9 cellular contexts compared by ENCODE assay signal in the genomic region with DNA sequence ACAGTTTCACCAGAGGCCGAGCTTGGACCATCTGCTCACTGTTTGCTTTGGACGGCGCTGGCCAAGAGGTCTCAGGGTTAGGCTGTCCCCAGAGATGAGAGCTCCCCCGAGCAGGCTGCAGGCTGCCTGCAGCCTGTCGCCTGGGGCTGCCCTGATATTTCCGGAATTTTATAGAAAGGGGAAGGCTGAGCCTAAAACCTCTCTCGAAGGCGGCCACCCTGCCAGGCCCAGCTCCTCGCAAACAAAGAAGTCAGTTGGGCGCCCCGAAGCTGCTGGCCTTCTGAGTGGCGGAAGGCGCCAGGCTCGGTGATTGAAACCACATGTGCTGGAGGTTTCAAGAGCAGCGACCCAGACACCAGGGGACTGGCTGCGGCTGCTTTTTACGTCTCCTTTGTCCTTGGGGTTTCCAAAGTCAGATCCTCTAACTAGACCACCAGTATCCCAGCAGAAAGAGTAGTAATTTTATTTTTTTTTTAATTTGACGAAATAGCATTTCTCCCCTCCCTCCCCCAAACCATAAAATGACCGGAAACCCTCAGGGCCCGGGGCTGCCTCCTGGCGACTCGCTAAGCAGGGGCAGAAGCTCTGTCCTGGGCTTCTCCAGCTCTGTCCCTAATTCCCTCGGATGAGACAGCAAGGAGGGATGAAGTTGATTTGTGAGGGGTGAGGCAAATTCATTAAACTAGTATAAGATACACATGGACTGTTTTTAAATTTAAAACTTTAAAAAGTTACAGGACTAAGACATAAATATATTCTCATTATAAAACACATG. TPM values are rescaled to one million over a fixed set of nuclear protein-coding genes. Genes with fewer than 3 reads are reported as not detected.
DNase-seq lines count a peak whose midpoint lies in the region; ATAC-seq and TF ChIP-seq lines count a peak whose summit lies in the region.
"Had no signal": no experiment of that assay in that cellular context is flagged by ENCODE, and none has a peak within 500 bp of the region (broad histone marks: within the 10 kb centered on the region; RNA-seq: fewer than 3 reads in every experiment).

No MANE protein-coding gene starts in this region.

- H3K27ac ChIP-seq in ACC112 (ENCODE audit: low read depth, low read length): peak overlapping the region; percentile 88

- H3K4me3 ChIP-seq in ACC112 (ENCODE audit: low read depth, low read length): peak overlapping the region; percentile 55
- H3K4me3 ChIP-seq in mucosa of descending colon: no peak overlapping the region

- H3K36me3 ChIP-seq in ACC112 (ENCODE audit: insufficient read depth, low read length) (peaks cover 13% of the 10 kb centered on the region; the same call in 1 of the 2 replicates), mucosa of descending colon (ENCODE audit: low read depth) (no peaks in the 10 kb centered on the region)

- H3K9me3 ChIP-seq in mucosa of descending colon: no peaks in the 10 kb centered on the region

- DNase-seq in MV-4-11 (lab: John Stamatoyannopoulos, UW) (peak; percentile 50), endothelial cell (ENCODE audit: low spot score) (peak; percentile 27), mucosa of descending colon (peak; percentile 52 to 76 (median 53)), NCI-H1105 (lab: John Stamatoyannopoulos, UW) (no peak)

- peaks cover 29% of the 10 kb centered on the region for H3K4me1 ChIP-seq in ACC112 (ENCODE audit: control insufficient read depth, insufficient read depth, low read length, unreplicated experiment)
- no peaks in the 10 kb centered on the region for H3K4me1 ChIP-seq in mucosa of descending colon (ENCODE audit: low read depth)

- no peaks in the 10 kb centered on the region for H3K27me3 ChIP-seq in ACC112 (ENCODE audit: insufficient read depth, low read length)

- H3K79me2 ChIP-seq in ACC112 (ENCODE audit: control insufficient read depth, insufficient read depth, low read length, unreplicated experiment): peaks cover 32% of the 10 kb centered on the region

- peak overlapping the region; percentile 52 for H3K27ac Mint-ChIP-seq in endothelial cell (ENCODE audit: unreplicated experiment)
- H3K27ac Mint-ChIP-seq: T-helper 1 cell treated with Interleukin-12 subunit alpha and Interleukin-12 subunit beta and Interleukin-4 antibody, amounts not matched to agents 30 μg/mL and 1 μg/mL, for 36 hours had no signal

- no peaks in the 10 kb centered on the region for H3K27me3 Mint-ChIP-seq in endothelial cell (ENCODE audit: unreplicated experiment)

- peak overlapping the region; percentile 15 for H2AFZ ChIP-seq in ACC112 (ENCODE audit: low read length, unreplicated experiment)

- no peak for TF ChIP-seq CTCF in endothelial cell (IDR thresholded peaks at IDR 0.05; ENCODE audit: unreplicated experiment)
- no peak for TF ChIP-seq CTCF in mucosa of descending colon (IDR thresholded peaks at IDR 0.05)

- no peaks in the 10 kb centered on the region for H3K9me3 Mint-ChIP-seq in endothelial cell (ENCODE audit: unreplicated experiment)
- H3K9me3 Mint-ChIP-seq: T-helper 1 cell treated with Interleukin-12 subunit alpha and Interleukin-12 subunit beta and Interleukin-4 antibody, amounts not matched to agents 30 μg/mL and 1 μg/mL, for 36 hours had no signal

- ATAC-seq in mucosa of descending colon (peak; percentile 49), HG03039 (IDR thresholded peaks at IDR 0.05; ENCODE audit: unreplicated experiment) (no peak), GM18517 (IDR thresholded peaks at IDR 0.05; ENCODE audit: unreplicated experiment) (no peak)
- ATAC-seq in activated CD4-positive, CD25-positive, alpha-beta regulatory T cell treated with anti-CD3 and anti-CD28 coated beads, Interleukin-2, amount 50 U/mL, for 24 hours: no peak

- H3K36me3 Mint-ChIP-seq in endothelial cell (ENCODE audit: low read depth, unreplicated experiment): no peaks in the 10 kb centered on the region

- no peaks in the 10 kb centered on the region for H3K4me1 Mint-ChIP-seq in endothelial cell (ENCODE audit: unreplicated experiment)

- no peak overlapping the region for H3K4me3 Mint-ChIP-seq in endothelial cell (ENCODE audit: unreplicated experiment)
- H3K4me3 Mint-ChIP-seq: T-helper 1 cell treated with Interleukin-12 subunit alpha and Interleukin-12 subunit beta and Interleukin-4 antibody, amounts not matched to agents 30 μg/mL and 1 μg/mL, for 36 hours had no signal

- intact Hi-C loops in mucosa of descending colon (cut with DNase I, micrococcal nuclease): no loop called here

RNA-seq across cellular contexts. Expression of gene CLMP, which starts 57.4 kb away (rescaled TPM):
- total RNA-seq in endothelial cell (ENCODE audit: unreplicated experiment) (5.5 TPM), mucosa of descending colon (10 to 100 TPM in 2 of 3 donors, 1 to 10 TPM in 1; 4.7 to 84.9 (median 11.0) TPM)
